In genomic region chr14:103072595-103073366, GRCh38 we compare ENCODE assay signal across 1 cellular context.
A peak's percentile ranks its signal among the peaks of the same experiment; 100 is the strongest.
TF ChIP-seq lines count a peak whose summit lies in the region.

No MANE protein-coding gene starts in this region.

TF ChIP-seq in GM12878, 131 proteins besides CTCF, POLR2A, EP300 and RAD21:
- TF ChIP-seq, protein P1, sequence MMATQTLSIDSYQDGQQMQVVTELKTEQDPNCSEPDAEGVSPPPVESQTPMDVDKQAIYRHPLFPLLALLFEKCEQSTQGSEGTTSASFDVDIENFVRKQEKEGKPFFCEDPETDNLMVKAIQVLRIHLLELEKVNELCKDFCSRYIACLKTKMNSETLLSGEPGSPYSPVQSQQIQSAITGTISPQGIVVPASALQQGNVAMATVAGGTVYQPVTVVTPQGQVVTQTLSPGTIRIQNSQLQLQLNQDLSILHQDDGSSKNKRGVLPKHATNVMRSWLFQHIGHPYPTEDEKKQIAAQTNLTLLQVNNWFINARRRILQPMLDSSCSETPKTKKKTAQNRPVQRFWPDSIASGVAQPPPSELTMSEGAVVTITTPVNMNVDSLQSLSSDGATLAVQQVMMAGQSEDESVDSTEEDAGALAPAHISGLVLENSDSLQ (IDR thresholded peaks at IDR 0.05): 0 out of 2 replicates have a peak, but pooled peaks have one; percentile 8
- TF ChIP-seq EZH2 (IDR thresholded peaks at IDR 0.05; ENCODE audit: borderline replicate concordance, control insufficient read depth, low read depth, low read length) (no peak), BMI1 (IDR thresholded peaks at IDR 0.05; ENCODE audit: borderline replicate concordance) (no peak), FOXM1 (IDR thresholded peaks at IDR 0.05; ENCODE audit: low read depth, low read length) (no peak), CBFB (IDR thresholded peaks at IDR 0.05; ENCODE audit: low read depth) (no peak), ZNF24 (IDR thresholded peaks at IDR 0.05) (no peak), ZNF687 (IDR thresholded peaks at IDR 0.05) (no peak), ZNF592 (IDR thresholded peaks at IDR 0.05) (no peak)
